23 cellular contexts compared by ENCODE assay signal in genomic region chr4:130214268-130214667, GRCh38.
"Had no signal": no experiment of that assay in that cellular context is flagged by ENCODE, and none has a peak within 500 bp of the region (broad histone marks: within the 10 kb centered on the region; RNA-seq: fewer than 3 reads in every experiment).

No MANE protein-coding gene starts in this region.

- H3K36me3 ChIP-seq: gastrocnemius medialis, heart right ventricle, pancreas, suprapubic skin, thyroid gland had no signal

- ATAC-seq: esophagus mucosa; gastrocnemius medialis; heart right ventricle; left lobe of liver; mucosa of descending colon; naive thymus-derived CD8-positive, alpha-beta T cell; pancreas; right cardiac atrium; stimulated activated naive CD8-positive, alpha-beta T cell treated with anti-CD3 and anti-CD28 coated beads, Interleukin-15, Interleukin-2, amounts not matched to agents 100 U/mL and 50 U/mL, for 24 hours had no signal

- H3K27me3 ChIP-seq: dorsolateral prefrontal cortex, gastrocnemius medialis, heart right ventricle, pancreas, suprapubic skin, thyroid gland had no signal

- H3K27ac ChIP-seq: dorsolateral prefrontal cortex, gastrocnemius medialis, heart right ventricle, pancreas, suprapubic skin, thyroid gland had no signal

- H3K27ac Mint-ChIP-seq: naive thymus-derived CD8-positive, alpha-beta T cell; progenitor cell of endocrine pancreas; type B pancreatic cell had no signal

- H3K27me3 Mint-ChIP-seq: naive thymus-derived CD8-positive, alpha-beta T cell; progenitor cell of endocrine pancreas; type B pancreatic cell had no signal

- H3K4me1 ChIP-seq: gastrocnemius medialis, heart right ventricle, pancreas, suprapubic skin, thyroid gland had no signal

- H3K36me3 Mint-ChIP-seq: naive thymus-derived CD8-positive, alpha-beta T cell; type B pancreatic cell had no signal

- H3K4me3 ChIP-seq: dorsolateral prefrontal cortex, gastrocnemius medialis, heart right ventricle, mucosa of descending colon, pancreas, suprapubic skin, thyroid gland had no signal

- H3K9me3 ChIP-seq: gastrocnemius medialis, heart right ventricle, mucosa of descending colon, pancreas, suprapubic skin, thyroid gland had no signal

- DNase-seq: cortex of kidney; dorsolateral prefrontal cortex; effector CD8-positive, alpha-beta T cell; gastrocnemius medialis; heart right ventricle; hypothalamus; islet precursor cell; mammary epithelial cell; mucosa of descending colon; naive thymus-derived CD8-positive, alpha-beta T cell; nucleus accumbens; pancreas; right cardiac atrium; small intestine; stimulated activated CD4-positive, alpha-beta T cell treated with anti-CD3 and anti-CD28 coated beads, Interleukin-12 subunit alpha, Interleukin-12 subunit beta, amount 100 ng/mL, for 4 hours; stimulated activated CD4-positive, alpha-beta T cell treated with anti-CD3 and anti-CD28 coated beads, Interleukin-2, amount 100 ng/mL, for 48 hours; stimulated activated naive CD8-positive, alpha-beta T cell treated with anti-CD3 and anti-CD28 coated beads, Interleukin-15, Interleukin-2, amounts not matched to agents 100 U/mL and 50 U/mL, for 24 hours; thyroid gland had no signal

- H3K9me3 Mint-ChIP-seq: type B pancreatic cell had no signal

- H3K4me3 Mint-ChIP-seq: naive thymus-derived CD8-positive, alpha-beta T cell; type B pancreatic cell had no signal

- H3K4me1 Mint-ChIP-seq: naive thymus-derived CD8-positive, alpha-beta T cell had no signal
